In the genomic region with DNA sequence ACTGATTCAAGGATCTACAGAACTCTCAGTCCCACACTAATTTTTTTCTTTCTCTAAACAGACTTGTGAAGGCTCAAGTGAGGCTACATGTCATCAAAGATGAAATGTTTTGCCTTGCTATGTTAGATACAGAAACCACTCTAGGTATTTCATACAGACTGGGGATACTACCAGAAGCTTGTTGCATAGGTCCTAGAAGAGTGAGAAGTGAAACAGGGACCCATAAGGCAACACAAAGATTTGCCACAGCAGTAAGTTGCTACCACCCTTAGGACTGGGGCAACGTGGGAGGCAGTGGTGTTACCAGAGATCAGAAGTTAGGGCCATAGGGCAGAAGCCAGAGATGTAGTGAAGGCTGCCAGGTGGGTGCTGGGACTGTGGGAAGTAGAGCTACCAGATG, we compare ENCODE assay signal across 26 cellular contexts.
"Had no signal": no experiment of that assay in that cellular context is flagged by ENCODE, and none has a peak within 500 bp of the region (broad histone marks: within the 10 kb centered on the region; RNA-seq: fewer than 3 reads in every experiment).

No MANE protein-coding gene starts in this region.

- ATAC-seq: gastroesophageal sphincter; left colon; right lobe of liver; stimulated activated naive CD8-positive, alpha-beta T cell treated with anti-CD3 and anti-CD28 coated beads, Interleukin-15, Interleukin-2, amounts not matched to agents 100 U/mL and 50 U/mL, for 24 hours had no signal

- H3K27me3 ChIP-seq: ascending aorta, cardiac muscle cell, gastroesophageal sphincter, neutrophil, right lobe of liver had no signal

- H3K9me3 ChIP-seq: ascending aorta, gastroesophageal sphincter, neutrophil, right lobe of liver, thoracic aorta had no signal

- H3K36me3 ChIP-seq: ascending aorta, cardiac muscle cell, gastroesophageal sphincter, neutrophil, right lobe of liver, thoracic aorta had no signal

- H3K27ac ChIP-seq: ascending aorta, cardiac muscle cell, gastroesophageal sphincter, neutrophil, right lobe of liver, thoracic aorta had no signal

- H3K4me3 ChIP-seq: ascending aorta, cardiac muscle cell, gastroesophageal sphincter, right lobe of liver, thoracic aorta had no signal

- H3K4me1 ChIP-seq: ascending aorta, gastroesophageal sphincter, right lobe of liver had no signal

- DNase-seq: activated CD4-positive, alpha-beta memory T cell treated with anti-CD3 and anti-CD28 coated beads for 36 hours; activated CD4-positive, alpha-beta T cell treated with anti-CD3 and anti-CD28 coated beads, Interleukin-2, amount 10 ng/mL, durations not matched to agents 24 days and 14 days; activated CD4-positive, CD25-positive, alpha-beta regulatory T cell treated with anti-CD3 and anti-CD28 coated beads, Interleukin-2, amount 50 U/mL, for 72 hours; activated CD8-positive, alpha-beta memory T cell treated with anti-CD3 and anti-CD28 coated beads, Interleukin-2, amount 50 U/mL, for 4 hours; activated gamma-delta T cell; activated naive CD4-positive, alpha-beta T cell treated with anti-CD3 and anti-CD28 coated beads, Interleukin-2, amount 10 ng/mL, durations not matched to agents 7 days and 5 days; activated naive CD8-positive, alpha-beta T cell treated with anti-CD3 and anti-CD28 coated beads, Interleukin-2, amount 10 ng/mL, durations not matched to agents 7 days and 5 days; activated T-cell treated with anti-CD3 and anti-CD28 coated beads, Interleukin-2, amount 50 U/mL, for 1 hour; cortex of kidney; hypothalamus; immature natural killer cell; kidney; left colon; mammary epithelial cell; naive B cell; nephron progenitor cell; right lobe of liver; stimulated activated CD4-positive, alpha-beta T cell treated with anti-CD3 and anti-CD28 coated beads, Interleukin-2, amount 100 ng/mL, for 48 hours; stimulated activated naive CD8-positive, alpha-beta T cell treated with anti-CD3 and anti-CD28 coated beads, Interleukin-15, Interleukin-2, amounts not matched to agents 100 U/mL and 50 U/mL, for 24 hours; T-helper 9 cell; trophoblast cell had no signal
